In genomic region chr15:65300924-65301441, GRCh38 we compare ENCODE assay signal across 22 cellular contexts. TPM values are rescaled to one million over a fixed set of nuclear protein-coding genes. Genes with fewer than 3 reads are reported as not detected.
DNase-seq lines count a peak whose midpoint lies in the region; ATAC-seq and TF ChIP-seq lines count a peak whose summit lies in the region.
"Had no signal": no experiment of that assay in that cellular context is flagged by ENCODE, and none has a peak within 500 bp of the region (broad histone marks: within the 10 kb centered on the region; RNA-seq: fewer than 3 reads in every experiment).

No MANE protein-coding gene starts in this region.

- no peak overlapping the region for H3K4me2 ChIP-seq in PC-3 (ENCODE audit: low read length)
- H3K4me2 ChIP-seq: KMS-11, PC-9 had no signal

- no TSS peak for BruUV-seq in PC-3 (replicated peaks; lab: Mats Ljungman, UMichigan)

- H3K79me2 ChIP-seq in PC-3 (ENCODE audit: low read length) = no peaks in the 10 kb centered on the region

- no peaks in the 10 kb centered on the region for H4K20me1 ChIP-seq in PC-3 (ENCODE audit: low read length)

- no peaks in the 10 kb centered on the region for H3K9me3 ChIP-seq in PC-3 (ENCODE audit: low read length)
- H3K9me3 ChIP-seq: HAP-1, prostate gland, tibial nerve had no signal

- intact Hi-C loops in activated CD8-positive, alpha-beta T cell treated with anti-CD3 and anti-CD28 coated beads for 36 hours (cut with micrococcal nuclease) = no loop called here
- intact Hi-C loops in PC-3 (cut with micrococcal nuclease) = no loop called here

- no peak overlapping the region for H2AFZ ChIP-seq in PC-3 (ENCODE audit: low read length)
- H2AFZ ChIP-seq: PC-9 had no signal

- H3F3A ChIP-seq in PC-3 (ENCODE audit: low read length, unreplicated experiment) = peaks cover 3% of the 10 kb centered on the region

- H3K27ac ChIP-seq in PC-3 (ENCODE audit: low read length) = no peak overlapping the region
- H3K27ac ChIP-seq: KMS-11, PC-9, prostate gland had no signal

- POLR2A ChIA-PET in activated CD8-positive, alpha-beta T cell treated with anti-CD3 and anti-CD28 coated beads for 36 hours (lab: Charles Lee) = interaction anchor here (0.9 to 4.4 kb wide), 6 partner anchors 10 to 135 kb away, joined by 3 to 40 read pairs (median 6); partner anchors contain the start of genes CLPX and PARP16
- POLR2A ChIA-PET in PC-3 (lab: Charles Lee; ENCODE audit: unreplicated experiment) = no interaction called here

- no peaks in the 10 kb centered on the region for H3K27me3 Mint-ChIP-seq in stimulated activated naive CD8-positive, alpha-beta T cell treated with anti-CD3 and anti-CD28 coated beads, Interleukin-15, Interleukin-2, amounts not matched to agents 100 ng/mL and 50 ng/mL, for 24 hours
- no peaks in the 10 kb centered on the region for H3K27me3 Mint-ChIP-seq in stimulated activated naive CD8-positive, alpha-beta T cell treated with anti-CD3 and anti-CD28 coated beads, Interleukin-15, amount 100 ng/mL, for 72 hours
- H3K27me3 Mint-ChIP-seq in activated CD8-positive, alpha-beta T cell treated with anti-CD3 and anti-CD28 coated beads for 36 hours = no peaks in the 10 kb centered on the region
- H3K27me3 Mint-ChIP-seq in memory B cell = no peaks in the 10 kb centered on the region
- H3K27me3 Mint-ChIP-seq: naive thymus-derived CD8-positive, alpha-beta T cell had no signal

- H3K36me3 ChIP-seq in PC-3 (ENCODE audit: low read depth, low read length) = no peaks in the 10 kb centered on the region
- H3K36me3 ChIP-seq: HAP-1, prostate gland, tibial nerve had no signal

- no peaks in the 10 kb centered on the region; the same call in 1 of the 2 replicates for H3K4me1 ChIP-seq in PC-3 (ENCODE audit: insufficient read depth, low read length)
- H3K4me1 ChIP-seq: prostate gland had no signal

- no peaks in the 10 kb centered on the region for H3K27me3 ChIP-seq in PC-3 (ENCODE audit: low read length)
- H3K27me3 ChIP-seq: tibial nerve had no signal

- H3K9me3 Mint-ChIP-seq in stimulated activated naive CD8-positive, alpha-beta T cell treated with anti-CD3 and anti-CD28 coated beads, Interleukin-15, Interleukin-2, amounts not matched to agents 100 ng/mL and 50 ng/mL, for 24 hours = no peaks in the 10 kb centered on the region
- no peaks in the 10 kb centered on the region for H3K9me3 Mint-ChIP-seq in stimulated activated naive CD8-positive, alpha-beta T cell treated with anti-CD3 and anti-CD28 coated beads, Interleukin-15, amount 100 ng/mL, for 72 hours
- no peaks in the 10 kb centered on the region for H3K9me3 Mint-ChIP-seq in activated CD8-positive, alpha-beta T cell treated with anti-CD3 and anti-CD28 coated beads for 36 hours
- H3K9me3 Mint-ChIP-seq in memory B cell = no peaks in the 10 kb centered on the region

- DNase-seq in stimulated activated naive CD8-positive, alpha-beta T cell treated with anti-CD3 and anti-CD28 coated beads, Interleukin-15, amount 100 ng/mL, for 72 hours = no peak
- no peak for DNase-seq in activated CD8-positive, alpha-beta T cell treated with anti-CD3 and anti-CD28 coated beads for 36 hours
- DNase-seq in memory B cell (ENCODE audit: low spot score in 2 of 2) (no peak), PC-3 (no peak), NCI-H524 (lab: John Stamatoyannopoulos, UW) (no peak)
- DNase-seq: cortex of kidney, mesenchymal stem cell, NCI-H187 treated with DMSO at 0.1 percent for 48 hours, NCI-H226, NCI-H82, PC-9, SIG-M5 had no signal

- H3K9ac ChIP-seq in PC-3 (ENCODE audit: low read length) = no peak overlapping the region
- H3K9ac ChIP-seq: KMS-11 had no signal

- no peak for TF ChIP-seq CTCF in activated CD8-positive, alpha-beta T cell treated with anti-CD3 and anti-CD28 coated beads for 36 hours (IDR thresholded peaks at IDR 0.05)
- no peak for TF ChIP-seq CTCF in PC-3 (conservative IDR thresholded peaks at IDR 0.05; ENCODE audit: low read depth, low read length)

- H3K9me2 ChIP-seq in PC-3 (replicated peaks; ENCODE audit: low read length) = no peaks in the 10 kb centered on the region

- ATAC-seq in stimulated activated naive CD8-positive, alpha-beta T cell treated with anti-CD3 and anti-CD28 coated beads, Interleukin-15, amount 100 ng/mL, for 72 hours = no peak
- no peak for ATAC-seq in activated CD8-positive, alpha-beta T cell treated with anti-CD3 and anti-CD28 coated beads for 36 hours
- ATAC-seq in memory B cell (ENCODE audit: low read depth) (no peak), PC-3 (no peak), GM21423 (IDR thresholded peaks at IDR 0.05; ENCODE audit: unreplicated experiment) (no peak)

- H3K4me3 ChIP-seq in PC-3 (ENCODE audit: low read length) = no peak overlapping the region
- H3K4me3 ChIP-seq: HAP-1, PC-9, prostate gland had no signal

- H3K4me3 Mint-ChIP-seq in stimulated activated naive CD8-positive, alpha-beta T cell treated with anti-CD3 and anti-CD28 coated beads, Interleukin-15, Interleukin-2, amounts not matched to agents 100 ng/mL and 50 ng/mL, for 24 hours = peak overlapping the region; percentile 87
- no peak overlapping the region for H3K4me3 Mint-ChIP-seq in stimulated activated naive CD8-positive, alpha-beta T cell treated with anti-CD3 and anti-CD28 coated beads, Interleukin-15, amount 100 ng/mL, for 72 hours
- no peak overlapping the region for H3K4me3 Mint-ChIP-seq in activated CD8-positive, alpha-beta T cell treated with anti-CD3 and anti-CD28 coated beads for 36 hours
- H3K4me3 Mint-ChIP-seq in memory B cell = no peak overlapping the region

- CTCF ChIA-PET in activated CD8-positive, alpha-beta T cell treated with anti-CD3 and anti-CD28 coated beads for 36 hours (lab: Charles Lee) = interaction anchor here (1.0 to 1.6 kb wide), 4 partner anchors 14 to 267 kb away, joined by 3 to 6 read pairs (median 4); partner anchors contain the start of gene PARP16
- CTCF ChIA-PET in PC-3 (lab: Charles Lee) = no interaction called here

- H3K27ac Mint-ChIP-seq in stimulated activated naive CD8-positive, alpha-beta T cell treated with anti-CD3 and anti-CD28 coated beads, Interleukin-15, Interleukin-2, amounts not matched to agents 100 ng/mL and 50 ng/mL, for 24 hours = peak overlapping the region; percentile 97
- no peak overlapping the region for H3K27ac Mint-ChIP-seq in stimulated activated naive CD8-positive, alpha-beta T cell treated with anti-CD3 and anti-CD28 coated beads, Interleukin-15, amount 100 ng/mL, for 72 hours
- peak overlapping the region; percentile 97 for H3K27ac Mint-ChIP-seq in activated CD8-positive, alpha-beta T cell treated with anti-CD3 and anti-CD28 coated beads for 36 hours
- peak overlapping the region; percentile 84 for H3K27ac Mint-ChIP-seq in memory B cell

- H3K4me1 Mint-ChIP-seq in stimulated activated naive CD8-positive, alpha-beta T cell treated with anti-CD3 and anti-CD28 coated beads, Interleukin-15, Interleukin-2, amounts not matched to agents 100 ng/mL and 50 ng/mL, for 24 hours (ENCODE audit: low read depth) = peaks cover 62% of the 10 kb centered on the region
- H3K4me1 Mint-ChIP-seq in stimulated activated naive CD8-positive, alpha-beta T cell treated with anti-CD3 and anti-CD28 coated beads, Interleukin-15, amount 100 ng/mL, for 72 hours = peaks cover 59% of the 10 kb centered on the region
- peaks cover 39% of the 10 kb centered on the region for H3K4me1 Mint-ChIP-seq in activated CD8-positive, alpha-beta T cell treated with anti-CD3 and anti-CD28 coated beads for 36 hours (ENCODE audit: low read depth)
- peaks cover 13% of the 10 kb centered on the region for H3K4me1 Mint-ChIP-seq in memory B cell

- H3K36me3 Mint-ChIP-seq in stimulated activated naive CD8-positive, alpha-beta T cell treated with anti-CD3 and anti-CD28 coated beads, Interleukin-15, Interleukin-2, amounts not matched to agents 100 ng/mL and 50 ng/mL, for 24 hours (ENCODE audit: low read depth) = peaks cover 3% of the 10 kb centered on the region
- no peaks in the 10 kb centered on the region for H3K36me3 Mint-ChIP-seq in activated CD8-positive, alpha-beta T cell treated with anti-CD3 and anti-CD28 coated beads for 36 hours (ENCODE audit: low read depth)
- no peaks in the 10 kb centered on the region for H3K36me3 Mint-ChIP-seq in memory B cell
- H3K36me3 Mint-ChIP-seq: naive thymus-derived CD8-positive, alpha-beta T cell had no signal

RNA-seq across cellular contexts. Expression of gene RNU5B-1, which starts 3.5 kb away (rescaled TPM):
- total RNA-seq in activated CD8-positive, alpha-beta T cell treated with anti-CD3 and anti-CD28 coated beads for 36 hours = not detected
- not detected in 2 replicates for total RNA-seq in PC-3 (2014; rRNA removed)
- total RNA-seq: fibroblast of villous mesenchyme; PC-9; prostate gland; skeletal muscle tissue; T-helper 1 cell treated with Interleukin-12 subunit alpha and Interleukin-12 subunit beta and Interleukin-4 antibody, amounts not matched to agents 30 ng/mL and 1 ng/mL, for 36 hours; tibial nerve had no signal

RNA-seq across cellular contexts. Expression of gene RNU5A-1, which starts 5.1 kb away (rescaled TPM):
- total RNA-seq in activated CD8-positive, alpha-beta T cell treated with anti-CD3 and anti-CD28 coated beads for 36 hours = not detected
- not detected in 2 replicates for total RNA-seq in PC-3 (2014; rRNA removed)
- total RNA-seq: fibroblast of villous mesenchyme; naive thymus-derived CD8-positive, alpha-beta T cell; PC-9; prostate gland; skeletal muscle tissue; T-helper 1 cell treated with Interleukin-12 subunit alpha and Interleukin-12 subunit beta and Interleukin-4 antibody, amounts not matched to agents 30 ng/mL and 1 ng/mL, for 36 hours; tibial nerve had no signal

RNA-seq across cellular contexts. Expression of gene PARP16, which starts 14.3 kb away (rescaled TPM):
- 10 to 100 TPM; 17.9 to 20.5 TPM for total RNA-seq in activated CD8-positive, alpha-beta T cell treated with anti-CD3 and anti-CD28 coated beads for 36 hours
- total RNA-seq in PC-3 (2014; rRNA removed) = 6.4 and 11.0 TPM in 2 replicates

Comparison
In these comparisons a context has a peak if more than half of its experiments do, and no peak if none do; other contexts are left out.
1. H3K27ac Mint-ChIP-seq: peak in stimulated activated naive CD8-positive, alpha-beta T cell treated with anti-CD3 and anti-CD28 coated beads, Interleukin-15, Interleukin-2, amounts not matched to agents 100 ng/mL and 50 ng/mL, for 24 hours (single experiment), activated CD8-positive, alpha-beta T cell treated with anti-CD3 and anti-CD28 coated beads for 36 hours (single experiment) and memory B cell (single experiment); none in stimulated activated naive CD8-positive, alpha-beta T cell treated with anti-CD3 and anti-CD28 coated beads, Interleukin-15, amount 100 ng/mL, for 72 hours (0 of 2).